Comparison of ENCODE assay signal across 8 cellular contexts in genomic region chr11:4636962-4637661, GRCh38.
DNase-seq lines count a peak whose midpoint lies in the region; ATAC-seq lines count a peak whose summit lies in the region.

TSS of gene OR51D1 (plus strand) at chr11:4637477. CDS start at chr11:4639791, 2,314 bp downstream.

- ATAC-seq in GM18907 (IDR thresholded peaks at IDR 0.05; ENCODE audit: unreplicated experiment) (peak; percentile 95), HG03139 (IDR thresholded peaks at IDR 0.05; ENCODE audit: unreplicated experiment) (peak; percentile 88)

- DNase-seq in AG20443 (ENCODE audit: low spot score) (peak; percentile 91), NCI-H2196 (lab: John Stamatoyannopoulos, UW; ENCODE audit: unreplicated experiment) (peak; percentile 82), cerebellar cortex (ENCODE audit: low spot score) (peak; percentile 81), left kidney (ENCODE audit: low read depth, low spot score) (peak; percentile 95)
- peak; percentile 17 to 44 (median 38) for DNase-seq in activated CD4-positive, CD25-positive, alpha-beta regulatory T cell (lab: John Stamatoyannopoulos, UW)
- DNase-seq in stimulated activated CD4-positive, alpha-beta T cell treated with anti-CD3 and anti-CD28 coated beads, Interleukin-2, amount 100 ng/mL, for 4 hours (ENCODE audit: low read depth), result peak; percentile 46

Comparison
In these comparisons a context has a peak if more than half of its experiments do, and no peak if none do; other contexts are left out.
1. Peak in every context shown above with its lines: DNase-seq and ATAC-seq.
2. DNase-seq: peak in every context shown above with its lines; median percentile 95 in left kidney; 91 in AG20443; 82 in NCI-H2196; 81 in cerebellar cortex; 46 in stimulated activated CD4-positive, alpha-beta T cell treated with anti-CD3 and anti-CD28 coated beads, Interleukin-2, amount 100 ng/mL, for 4 hours; 38 in activated CD4-positive, CD25-positive, alpha-beta regulatory T cell.